In the genomic region with DNA sequence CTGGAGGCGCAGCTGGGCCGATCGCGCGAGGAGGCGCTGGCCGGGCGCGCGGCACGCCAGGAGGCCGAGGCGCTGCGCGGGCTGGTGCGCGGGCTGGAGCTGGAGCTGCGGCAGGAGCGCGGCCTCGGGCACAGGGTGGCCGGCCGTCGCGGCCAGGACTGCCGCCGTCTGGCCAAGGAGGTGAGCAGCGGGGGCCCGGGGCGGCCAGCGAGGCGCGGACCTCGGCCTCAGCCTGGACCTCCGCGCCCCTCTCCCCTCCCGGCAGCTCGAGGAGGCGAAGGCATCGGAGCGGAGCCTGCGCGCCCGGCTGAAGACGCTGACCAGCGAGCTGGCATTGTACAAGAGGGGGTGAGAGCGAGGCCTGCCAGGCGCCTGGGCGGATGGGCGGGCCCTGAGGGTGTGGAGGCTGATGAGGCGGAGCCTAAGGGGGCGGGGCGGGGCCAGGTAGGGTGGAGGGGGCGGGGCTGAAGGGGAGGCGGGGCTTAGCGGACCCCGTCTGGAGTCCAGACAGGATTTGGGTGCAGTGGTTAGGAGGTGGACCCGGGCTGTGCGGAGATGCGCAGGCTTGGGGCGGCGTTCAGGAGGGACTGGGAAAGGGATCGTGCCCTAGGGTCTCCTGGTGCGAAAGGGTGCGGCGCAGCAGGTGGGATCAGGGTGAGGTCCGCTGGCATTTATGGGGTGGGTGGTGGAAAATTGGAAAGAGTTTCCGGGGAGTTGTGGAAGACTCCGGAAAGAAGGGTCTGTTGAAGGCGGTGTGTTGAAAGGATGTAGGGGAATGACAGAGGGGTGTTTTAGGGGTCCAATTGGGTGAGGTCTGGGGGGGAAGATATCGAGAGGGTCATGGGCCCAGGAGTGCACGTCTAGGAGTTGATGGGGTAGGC, we compare ENCODE assay signal across 8 cellular contexts. TPM values are rescaled to one million over a fixed set of nuclear protein-coding genes. Genes with fewer than 3 reads are reported as not detected.
DNase-seq lines count a peak whose midpoint lies in the region; ATAC-seq lines count a peak whose summit lies in the region.

No MANE protein-coding gene starts in this region.

- POLR2A ChIA-PET in activated CD4-positive, alpha-beta memory T cell treated with anti-CD3 and anti-CD28 coated beads, Interleukin-2, amount 10 ng/mL, durations not matched to agents 7 days and 5 days (lab: Charles Lee): interaction anchor here (0.6 kb wide), 1 partner anchor 124 kb away, joined by 4 read pairs; no protein-coding TSS in a partner anchor

- peaks cover 13% of the 10 kb centered on the region for H3K27me3 Mint-ChIP-seq in activated CD4-positive, alpha-beta memory T cell treated with anti-CD3 and anti-CD28 coated beads, Interleukin-2, amount 10 ng/mL, durations not matched to agents 7 days and 5 days

- peaks cover 15% of the 10 kb centered on the region for H3K27me3 ChIP-seq in mononuclear cell (ENCODE audit: insufficient read depth, low read length)

- no peaks in the 10 kb centered on the region for H3K9me3 Mint-ChIP-seq in activated CD4-positive, alpha-beta memory T cell treated with anti-CD3 and anti-CD28 coated beads, Interleukin-2, amount 10 ng/mL, durations not matched to agents 7 days and 5 days

- no peaks in the 10 kb centered on the region for H3K9me3 ChIP-seq in mononuclear cell (ENCODE audit: low read depth, low read length)

- H3K4me3 Mint-ChIP-seq in activated CD4-positive, alpha-beta memory T cell treated with anti-CD3 and anti-CD28 coated beads, Interleukin-2, amount 10 ng/mL, durations not matched to agents 7 days and 5 days: peak overlapping the region; percentile 72

- CTCF ChIA-PET in activated CD4-positive, alpha-beta memory T cell treated with anti-CD3 and anti-CD28 coated beads, Interleukin-2, amount 10 ng/mL, durations not matched to agents 7 days and 5 days (lab: Charles Lee): interaction anchor here (1.0 kb wide), 1 partner anchor 129 kb away, joined by 4 read pairs; the partner anchor contains the start of gene IRF2BP1

- H3K4me3 ChIP-seq in mononuclear cell (ENCODE audit: low read length): peak overlapping the region; percentile 60

- peak overlapping the region; percentile 7 for H3K27ac Mint-ChIP-seq in activated CD4-positive, alpha-beta memory T cell treated with anti-CD3 and anti-CD28 coated beads, Interleukin-2, amount 10 ng/mL, durations not matched to agents 7 days and 5 days

- H3K4me1 Mint-ChIP-seq in activated CD4-positive, alpha-beta memory T cell treated with anti-CD3 and anti-CD28 coated beads, Interleukin-2, amount 10 ng/mL, durations not matched to agents 7 days and 5 days: peaks cover 18% of the 10 kb centered on the region

- peaks cover 26% of the 10 kb centered on the region for H3K4me1 ChIP-seq in mononuclear cell (ENCODE audit: insufficient read depth, low read length)

- H3K36me3 Mint-ChIP-seq in activated CD4-positive, alpha-beta memory T cell treated with anti-CD3 and anti-CD28 coated beads, Interleukin-2, amount 10 ng/mL, durations not matched to agents 7 days and 5 days (ENCODE audit: low read depth): no peaks in the 10 kb centered on the region

- peak; percentile 94 for DNase-seq in COLO668 (lab: John Stamatoyannopoulos, UW; ENCODE audit: unreplicated experiment)
- DNase-seq in NCI-H1417 treated with DMSO at 0.1 percent for 48 hours (lab: John Stamatoyannopoulos, UW): peak; percentile 21
- DNase-seq in activated CD4-positive, alpha-beta memory T cell treated with anti-CD3 and anti-CD28 coated beads, Interleukin-2, amount 10 ng/mL, durations not matched to agents 7 days and 5 days: peak; percentile 74
- peak; percentile 90 for DNase-seq in ecto neural progenitor cell (ENCODE audit: low spot score)
- DNase-seq in stimulated activated CD8-positive, alpha-beta memory T cell treated with anti-CD3 and anti-CD28 coated beads, Interleukin-7, amount 100 ng/mL, for 24 hours (ENCODE audit: low read depth): peak; percentile 45
- DNase-seq in GOT3 (lab: John Stamatoyannopoulos, UW): no peak

- no peak for ATAC-seq in HG02973 (IDR thresholded peaks at IDR 0.05; ENCODE audit: unreplicated experiment)

RNA-seq across cellular contexts. Expression of gene PGLYRP1, which starts 7.5 kb away (rescaled TPM):
- total RNA-seq in activated CD4-positive, alpha-beta memory T cell treated with anti-CD3 and anti-CD28 coated beads, Interleukin-2, amount 10 ng/mL, durations not matched to agents 7 days and 5 days: not detected
- not detected for total RNA-seq in mononuclear cell

RNA-seq across cellular contexts. Expression of gene CCDC61, which starts 20.1 kb away (rescaled TPM):
- total RNA-seq in activated CD4-positive, alpha-beta memory T cell treated with anti-CD3 and anti-CD28 coated beads, Interleukin-2, amount 10 ng/mL, durations not matched to agents 7 days and 5 days: 10 to 100 TPM; 24.3 to 24.7 TPM
- 0.94 TPM for total RNA-seq in mononuclear cell

RNA-seq across cellular contexts. Expression of gene IGFL4, which starts 25.5 kb away (rescaled TPM):
- not detected for total RNA-seq in activated CD4-positive, alpha-beta memory T cell treated with anti-CD3 and anti-CD28 coated beads, Interleukin-2, amount 10 ng/mL, durations not matched to agents 7 days and 5 days
- 0.10 TPM for total RNA-seq in mononuclear cell

RNA-seq across cellular contexts. Expression of gene NOVA2, which starts 41.7 kb away (rescaled TPM):
- total RNA-seq in activated CD4-positive, alpha-beta memory T cell treated with anti-CD3 and anti-CD28 coated beads, Interleukin-2, amount 10 ng/mL, durations not matched to agents 7 days and 5 days: under 1 TPM; 0.15 to 0.30 TPM
- total RNA-seq in mononuclear cell: under 0.01 TPM

Comparison
In these comparisons a context has a peak if more than half of its experiments do, and no peak if none do; other contexts are left out.
1. RNA of gene CCDC61, which starts 20.1 kb away (total RNA-seq): 24.3 to 24.7 TPM in activated CD4-positive, alpha-beta memory T cell treated with anti-CD3 and anti-CD28 coated beads, Interleukin-2, amount 10 ng/mL, durations not matched to agents 7 days and 5 days; 0.94 TPM in mononuclear cell (single experiment); every median in the first group is over 10 times any median in the second.